In genomic region chr10:104925232-104925851, GRCh38 we compare ENCODE assay signal across 9 cellular contexts.
A peak's percentile ranks its signal among the peaks of the same experiment; 100 is the strongest.
DNase-seq lines count a peak whose midpoint lies in the region; ATAC-seq and TF ChIP-seq lines count a peak whose summit lies in the region.
"Had no signal": no experiment of that assay in that cellular context is flagged by ENCODE, and none has a peak within 500 bp of the region (broad histone marks: within the 10 kb centered on the region; RNA-seq: fewer than 3 reads in every experiment).

No MANE protein-coding gene starts in this region.

- H3K9ac ChIP-seq in SK-N-SH, result no peak overlapping the region

- H4K20me1 ChIP-seq in SK-N-SH (ENCODE audit: insufficient read depth), result no peaks in the 10 kb centered on the region

- no peaks in the 10 kb centered on the region for H3F3A ChIP-seq in SK-N-SH (replicated peaks; ENCODE audit: insufficient read depth)

- DNase-seq in SK-N-SH (peak; percentile 47), Peyer's patch (peak in 1 of 3 donors; percentile 50), epithelial cell of esophagus (ENCODE audit: low read depth) (peak; percentile 49), osteocyte (ENCODE audit: extremely low spot score, unreplicated experiment) (no peak), mesenteric fat pad (ENCODE audit: low spot score) (no peak)

- TF ChIP-seq POLR2A in Peyer's patch (IDR thresholded peaks at IDR 0.05), result no peak

- TF ChIP-seq EP300 in SK-N-SH (IDR thresholded peaks at IDR 0.05; ENCODE audit: borderline replicate concordance in 1 of 2, low read depth in 1 of 2, low read length in 1 of 2), result no peak

- H3K27me3 Mint-ChIP-seq in osteocyte (ENCODE audit: unreplicated experiment), result no peaks in the 10 kb centered on the region

- POLR2A ChIA-PET in SK-N-SH (lab: Yijun Ruan, JAX), result no interaction called here

- H3K4me2 ChIP-seq in SK-N-SH, result no peak overlapping the region

- H3K79me2 ChIP-seq in SK-N-SH (ENCODE audit: insufficient read depth), result no peaks in the 10 kb centered on the region

- ATAC-seq in SK-N-SH treated with all-trans-retinoic acid at 6 μM for 48 hours (no peak), HG02642 (IDR thresholded peaks at IDR 0.05; ENCODE audit: poor library complexity, unreplicated experiment) (peak; percentile 57), HG02970 (IDR thresholded peaks at IDR 0.05; ENCODE audit: low FRiP score, unreplicated experiment) (no peak)

- peak; percentile 73 for TF ChIP-seq RAD21 in SK-N-SH (IDR thresholded peaks at IDR 0.05; ENCODE audit: low read length)

- H3K9me2 ChIP-seq in SK-N-SH, result no peaks in the 10 kb centered on the region

- H3K9me3 ChIP-seq in SK-N-SH (0 out of 2 replicates have a peak, but pooled peaks cover 2% of the 10 kb centered on the region), Peyer's patch (no peaks in the 10 kb centered on the region)

- no peak overlapping the region for H3K27ac Mint-ChIP-seq in osteocyte (ENCODE audit: unreplicated experiment)

- no peaks in the 10 kb centered on the region for H3K36me3 ChIP-seq in SK-N-SH (replicated peaks in 1 of 2; ENCODE audit: control insufficient read depth in 1 of 2, insufficient read depth in 2 of 2, low read length in 1 of 2)
- no peaks in the 10 kb centered on the region for H3K36me3 ChIP-seq in Peyer's patch

- H3K27me3 ChIP-seq in SK-N-SH (ENCODE audit: insufficient read depth) (no peaks in the 10 kb centered on the region), Peyer's patch (no peaks in the 10 kb centered on the region)

- TF ChIP-seq CTCF in SK-N-SH (IDR thresholded peaks at IDR 0.05) (peak; percentile 42), Peyer's patch (IDR thresholded peaks at IDR 0.05) (peak in 4 of 6 experiments; percentile 28 to 49 (median 44)), epithelial cell of esophagus (IDR thresholded peaks at IDR 0.05; ENCODE audit: insufficient read depth, low read depth, low read length, missing control alignments) (peak; percentile 57), osteocyte (IDR thresholded peaks at IDR 0.05) (peak; percentile 38)

- no peaks in the 10 kb centered on the region for H3K4me1 Mint-ChIP-seq in osteocyte (ENCODE audit: unreplicated experiment)

- H3K4me1 ChIP-seq in SK-N-SH (ENCODE audit: control insufficient read depth in 1 of 2, insufficient read depth in 2 of 2, low read depth in 1 of 2, low read length in 1 of 2) (no peaks in the 10 kb centered on the region), Peyer's patch (no peaks in the 10 kb centered on the region)

- H3K27ac ChIP-seq in SK-N-SH (ENCODE audit: low read depth in 2 of 2, low read length in 1 of 2) (no peak overlapping the region), Peyer's patch (no peak overlapping the region)
- H3K27ac ChIP-seq: skin epidermis had no signal

- H3K4me3 Mint-ChIP-seq in osteocyte (ENCODE audit: unreplicated experiment), result no peak overlapping the region

- H2AFZ ChIP-seq in SK-N-SH (ENCODE audit: low read depth), result no peak overlapping the region

- 9% methylated on average over 3 of the region's 3 CpGs for WGBS in SK-N-SH (ENCODE audit: low lambda C conversion rate)

- H3K36me3 Mint-ChIP-seq in osteocyte (ENCODE audit: unreplicated experiment), result no peaks in the 10 kb centered on the region

- H3K9me3 Mint-ChIP-seq in osteocyte (ENCODE audit: unreplicated experiment), result no peaks in the 10 kb centered on the region

- CTCF ChIA-PET in SK-N-SH (lab: Yijun Ruan, JAX), result interaction anchor here (0.7 to 4.0 kb wide), 40 partner anchors 8 to 518 kb away, joined by 3 to 39 read pairs (median 4); partner anchors contain the start of gene SORCS3

- H3K4me3 ChIP-seq in SK-N-SH (ENCODE audit: low read depth in 2 of 2, low read length in 1 of 2), result peak overlapping the region in 1 of 2 experiments; percentile 43; a peak in 1 of 4 replicates
- H3K4me3 ChIP-seq in Peyer's patch, result no peak overlapping the region
- H3K4me3 ChIP-seq in epithelial cell of esophagus (ENCODE audit: low read length), result no peak overlapping the region
- H3K4me3 ChIP-seq: skin epidermis had no signal

TF ChIP-seq in SK-N-SH, 30 proteins besides CTCF, POLR2A, EP300 and RAD21:
- TF ChIP-seq SMC3 (IDR thresholded peaks at IDR 0.05; ENCODE audit: low read depth, low read length), result peak; percentile 65; the same call in 1 of the 2 replicates
- no peak for TF ChIP-seq IRF3 (IDR thresholded peaks at IDR 0.05; ENCODE audit: low read depth, low read length)
- no peak for TF ChIP-seq CHD2 (IDR thresholded peaks at IDR 0.05; ENCODE audit: low read length, partially characterized antibody)
- no peak for TF ChIP-seq USF2 (IDR thresholded peaks at IDR 0.05; ENCODE audit: borderline replicate concordance, low read depth, low read length)

TF ChIP-seq in SK-N-SH treated with all-trans-retinoic acid at 6 μM for 48 hours, 23 proteins besides CTCF, POLR2A, EP300 and RAD21:
- TF ChIP-seq ZNF8 (CRISPR knock-in tag; IDR thresholded peaks at IDR 0.05) (no peak), RARB (CRISPR knock-in tag; IDR thresholded peaks at IDR 0.05) (no peak), ESRRG (CRISPR knock-in tag; IDR thresholded peaks at IDR 0.05) (no peak), TOX (CRISPR knock-in tag; IDR thresholded peaks at IDR 0.05; ENCODE audit: borderline replicate concordance) (no peak), POU6F1 (CRISPR knock-in tag; IDR thresholded peaks at IDR 0.05; ENCODE audit: borderline replicate concordance, low read depth) (no peak), ZFP3 (CRISPR knock-in tag; IDR thresholded peaks at IDR 0.05) (no peak), PPARA (CRISPR knock-in tag; IDR thresholded peaks at IDR 0.05; ENCODE audit: borderline replicate concordance) (no peak), BACH2 (CRISPR knock-in tag; IDR thresholded peaks at IDR 0.05; ENCODE audit: borderline replicate concordance) (no peak)

Comparison
In these comparisons a context has a peak if more than half of its experiments do, and no peak if none do; other contexts are left out.
1. DNase-seq: peak in SK-N-SH (single experiment) and epithelial cell of esophagus (single experiment); none in osteocyte (single experiment) and mesenteric fat pad (single experiment).
2. Peak in every context shown above with its lines, with median percentiles within 50 percentile points of each other: CTCF ChIP-seq.